In genomic region chr4:151105454-151106032, GRCh38 we compare ENCODE assay signal across 1 cellular context.
TF ChIP-seq lines count a peak whose summit lies in the region.

No MANE protein-coding gene starts in this region.

TF ChIP-seq in SK-N-SH treated with all-trans-retinoic acid at 6 μM for 48 hours, 23 proteins besides CTCF, POLR2A, EP300 and RAD21 (continued from another document):
- no peak for TF ChIP-seq PPARA (CRISPR knock-in tag; IDR thresholded peaks at IDR 0.05; ENCODE audit: borderline replicate concordance)
- no peak for TF ChIP-seq ZNF565 (CRISPR knock-in tag; conservative IDR thresholded peaks at IDR 0.05; ENCODE audit: low read depth)
- TF ChIP-seq ESRRG (CRISPR knock-in tag; IDR thresholded peaks at IDR 0.05), result no peak
